22 cellular contexts compared by ENCODE assay signal in genomic region chr15:81911572-81911971, GRCh38.
"Had no signal": no experiment of that assay in that cellular context is flagged by ENCODE, and none has a peak within 500 bp of the region (broad histone marks: within the 10 kb centered on the region; RNA-seq: fewer than 3 reads in every experiment).

No MANE protein-coding gene starts in this region.

- H3K4me3 ChIP-seq: body of pancreas, lower lobe of right lung, suprapubic skin, tibial nerve had no signal

- H3K4me1 Mint-ChIP-seq: activated CD4-positive, alpha-beta T cell treated with anti-CD3 and anti-CD28 coated beads, Interleukin-2, amount 10 ng/mL, durations not matched to agents 24 days and 14 days; activated naive CD4-positive, alpha-beta T cell treated with anti-CD3 and anti-CD28 coated beads, Interleukin-2, amount 50 U/mL, for 24 hours; stimulated activated naive CD8-positive, alpha-beta T cell treated with anti-CD3 and anti-CD28 coated beads, Interleukin-15, amount 100 ng/mL, for 72 hours; T-cell had no signal

- H3K27me3 Mint-ChIP-seq: activated CD4-positive, alpha-beta T cell treated with anti-CD3 and anti-CD28 coated beads, Interleukin-2, amount 10 ng/mL, durations not matched to agents 24 days and 14 days; activated CD8-positive, alpha-beta T cell treated with anti-CD3 and anti-CD28 coated beads for 36 hours; progenitor cell of endocrine pancreas; T-cell had no signal

- H3K9me3 Mint-ChIP-seq: activated CD4-positive, alpha-beta T cell treated with anti-CD3 and anti-CD28 coated beads, Interleukin-2, amount 10 ng/mL, durations not matched to agents 24 days and 14 days; activated CD8-positive, alpha-beta T cell treated with anti-CD3 and anti-CD28 coated beads for 36 hours; activated naive CD4-positive, alpha-beta T cell treated with anti-CD3 and anti-CD28 coated beads, Interleukin-2, amount 50 U/mL, for 24 hours; stimulated activated naive CD8-positive, alpha-beta T cell treated with anti-CD3 and anti-CD28 coated beads, Interleukin-15, amount 100 ng/mL, for 72 hours; T-helper 2 cell treated with Interferon-gamma antibody and Interleukin-4, amounts not matched to agents 5 μg/mL and 100 μg/mL, for 36 hours had no signal

- H3K4me1 ChIP-seq: lower lobe of right lung had no signal

- H3K27me3 ChIP-seq: body of pancreas, suprapubic skin, tibial nerve had no signal

- H3K9me3 ChIP-seq: body of pancreas, lower lobe of right lung, suprapubic skin, tibial nerve had no signal

- H3K4me3 Mint-ChIP-seq: activated CD4-positive, alpha-beta T cell treated with anti-CD3 and anti-CD28 coated beads, Interleukin-2, amount 10 ng/mL, durations not matched to agents 24 days and 14 days; activated CD8-positive, alpha-beta T cell treated with anti-CD3 and anti-CD28 coated beads for 36 hours; activated naive CD4-positive, alpha-beta T cell treated with anti-CD3 and anti-CD28 coated beads, Interleukin-2, amount 50 U/mL, for 24 hours; naive thymus-derived CD8-positive, alpha-beta T cell; stimulated activated naive CD8-positive, alpha-beta T cell treated with anti-CD3 and anti-CD28 coated beads, Interleukin-15, amount 100 ng/mL, for 72 hours; T-cell; T-helper 2 cell treated with Interferon-gamma antibody and Interleukin-4, amounts not matched to agents 5 μg/mL and 100 μg/mL, for 36 hours had no signal

- H3K36me3 ChIP-seq: lower lobe of right lung, suprapubic skin, tibial nerve had no signal

- H3K27ac ChIP-seq: body of pancreas, lower lobe of right lung, suprapubic skin, tibial nerve, VCaP had no signal

- DNase-seq: activated CD4-positive, alpha-beta T cell treated with anti-CD3 and anti-CD28 coated beads, Interleukin-2, amount 10 ng/mL, durations not matched to agents 24 days and 14 days; activated CD8-positive, alpha-beta T cell treated with anti-CD3 and anti-CD28 coated beads for 36 hours; activated gamma-delta T cell treated with Interleukin-2 at 50 U/mL for 16 hours; anterior cingulate cortex; body of pancreas; central memory CD4-positive, alpha-beta T cell; effector memory CD4-positive, alpha-beta T cell; foreskin melanocyte; glutamatergic neuron; left colon; lower lobe of right lung; naive thymus-derived CD8-positive, alpha-beta T cell; stimulated activated CD4-positive, alpha-beta T cell treated with anti-CD3 and anti-CD28 coated beads, Interleukin-12 subunit alpha, Interleukin-12 subunit beta, amount 100 ng/mL, for 4 hours; stimulated activated naive CD8-positive, alpha-beta T cell treated with anti-CD3 and anti-CD28 coated beads, Interleukin-15, amount 100 ng/mL, for 72 hours; T-cell had no signal

- ATAC-seq: activated CD4-positive, CD25-positive, alpha-beta regulatory T cell treated with anti-CD3 and anti-CD28 coated beads, Interleukin-2, amount 50 U/mL, for 24 hours; activated CD8-positive, alpha-beta T cell treated with anti-CD3 and anti-CD28 coated beads for 36 hours; body of pancreas; left colon; naive thymus-derived CD8-positive, alpha-beta T cell; stimulated activated naive CD8-positive, alpha-beta T cell treated with anti-CD3 and anti-CD28 coated beads, Interleukin-15, amount 100 ng/mL, for 72 hours; T-cell had no signal

- H3K27ac Mint-ChIP-seq: activated CD4-positive, alpha-beta T cell treated with anti-CD3 and anti-CD28 coated beads, Interleukin-2, amount 10 ng/mL, durations not matched to agents 24 days and 14 days; activated CD8-positive, alpha-beta T cell treated with anti-CD3 and anti-CD28 coated beads for 36 hours; activated naive CD4-positive, alpha-beta T cell treated with anti-CD3 and anti-CD28 coated beads, Interleukin-2, amount 50 U/mL, for 24 hours; naive thymus-derived CD8-positive, alpha-beta T cell; progenitor cell of endocrine pancreas; stimulated activated naive CD8-positive, alpha-beta T cell treated with anti-CD3 and anti-CD28 coated beads, Interleukin-15, amount 100 ng/mL, for 72 hours; T-cell; T-helper 2 cell treated with Interferon-gamma antibody and Interleukin-4, amounts not matched to agents 5 μg/mL and 100 μg/mL, for 36 hours had no signal

- H3K36me3 Mint-ChIP-seq: activated naive CD4-positive, alpha-beta T cell treated with anti-CD3 and anti-CD28 coated beads, Interleukin-2, amount 50 U/mL, for 24 hours; T-cell had no signal
